ENCODE assay signal across 1 cellular context in genomic region chr7:138661236-138661635, GRCh38.
TF ChIP-seq lines count a peak whose summit lies in the region.

No MANE protein-coding gene starts in this region.

TF ChIP-seq in K562, 482 proteins besides CTCF, POLR2A, EP300 and RAD21 (continued from another document):
- TF ChIP-seq ZBTB9 (CRISPR knock-in tag; IDR thresholded peaks at IDR 0.05) (no peak), BACH1 (tag; IDR thresholded peaks at IDR 0.05) (no peak), CEBPG (CRISPR knock-in tag; IDR thresholded peaks at IDR 0.05) (no peak), CEBPG (tag; conservative IDR thresholded peaks at IDR 0.05 in 1 of 2, IDR thresholded peaks at IDR 0.05 in 1 of 2) (peak in 1 of 2 experiments; percentile 47; a peak in 1 of 4 replicates), EZH2 (IDR thresholded peaks at IDR 0.05; ENCODE audit: borderline replicate concordance, low read depth, low read length) (peak; percentile 73; the same call in 1 of the 2 replicates), SMAD3 (CRISPR knock-in tag; conservative IDR thresholded peaks at IDR 0.05) (no peak), ZNF507 (tag; conservative IDR thresholded peaks at IDR 0.05) (no peak), ARID3A (IDR thresholded peaks at IDR 0.05; ENCODE audit: borderline replicate concordance, low read depth, low read length) (no peak), HCFC1 (IDR thresholded peaks at IDR 0.05; ENCODE audit: low read depth, low read length) (no peak), ZNF239 (CRISPR knock-in tag; IDR thresholded peaks at IDR 0.05) (no peak), SNAPC5 (CRISPR knock-in tag; IDR thresholded peaks at IDR 0.05) (no peak), POLR2B (IDR thresholded peaks at IDR 0.05; ENCODE audit: low read depth, partially characterized antibody) (no peak), ZNF764 (CRISPR knock-in tag; IDR thresholded peaks at IDR 0.05; ENCODE audit: low read depth) (no peak), NFE2 (IDR thresholded peaks at IDR 0.05; ENCODE audit: low read depth) (no peak), TFAM (CRISPR knock-in tag; conservative IDR thresholded peaks at IDR 0.05) (no peak), TFE3 (CRISPR knock-in tag; IDR thresholded peaks at IDR 0.05) (peak; percentile 35; the same call in 1 of the 2 replicates), GTF3C2 (IDR thresholded peaks at IDR 0.05; ENCODE audit: borderline replicate concordance, extremely low read depth, insufficient read length) (no peak), MECOM (CRISPR knock-in tag; IDR thresholded peaks at IDR 0.05) (no peak), ATF3 (IDR thresholded peaks at IDR 0.05) (no peak), ATF3 (CRISPR knock-in tag; conservative IDR thresholded peaks at IDR 0.05) (no peak), PRMT5 (CRISPR knock-in tag; IDR thresholded peaks at IDR 0.05) (no peak), ZBTB34 (CRISPR knock-in tag; IDR thresholded peaks at IDR 0.05) (no peak), TAL1 (IDR thresholded peaks at IDR 0.05) (no peak), NONO (IDR thresholded peaks at IDR 0.05; ENCODE audit: low read depth in 2 of 2, low read length in 1 of 2) (no peak), PHB2 (IDR thresholded peaks at IDR 0.05; ENCODE audit: low read depth) (no peak), PTRF (tag; IDR thresholded peaks at IDR 0.05) (no peak), RFX5 (IDR thresholded peaks at IDR 0.05; ENCODE audit: low read depth, low read length) (no peak), ZNF408 (CRISPR knock-in tag; IDR thresholded peaks at IDR 0.05; ENCODE audit: low read depth) (no peak)
